Comparison of ENCODE assay signal across 9 cellular contexts in genomic region chr1:50976111-50976889, GRCh38. TPM values are rescaled to one million over a fixed set of nuclear protein-coding genes. Genes with fewer than 3 reads are reported as not detected.
A peak's percentile ranks its signal among the peaks of the same experiment; 100 is the strongest.
DNase-seq lines count a peak whose midpoint lies in the region; ATAC-seq, FAIRE-seq and TF ChIP-seq lines count a peak whose summit lies in the region.
"Had no signal": no experiment of that assay in that cellular context is flagged by ENCODE, and none has a peak within 500 bp of the region (broad histone marks: within the 10 kb centered on the region; RNA-seq: fewer than 3 reads in every experiment).

No MANE protein-coding gene starts in this region.

- no TSS peak for BruUV-seq in HepG2 (replicated peaks; lab: Mats Ljungman, UMichigan)

- H3K4me2 ChIP-seq in HepG2 (ENCODE audit: low read depth, low read length): peak overlapping the region; percentile 81

- H3K27ac ChIP-seq in HepG2 (ENCODE audit: extremely low read length, insufficient read depth, low read length) (peak overlapping the region; percentile 93), upper lobe of left lung (peak overlapping the region; percentile 82 to 91 (median 88))

- TF ChIP-seq POLR2A in HepG2 (IDR thresholded peaks at IDR 0.05; ENCODE audit: insufficient read depth in 1 of 2, low read depth in 2 of 2, low read length in 2 of 2) (no peak), upper lobe of left lung (IDR thresholded peaks at IDR 0.05) (no peak)

- H2AFZ ChIP-seq in HepG2 (ENCODE audit: low read length): peak overlapping the region; percentile 43

- H4K20me1 ChIP-seq in HepG2 (ENCODE audit: insufficient read depth, low read length): no peaks in the 10 kb centered on the region

- no peak for FAIRE-seq in HepG2 (lab: Jason Lieb, UNC)

- peaks cover 0 to 4% of the 10 kb centered on the region in 2 experiments; a peak in 2 of 5 replicates for H3K36me3 ChIP-seq in HepG2 (replicated peaks in 1 of 2; ENCODE audit: control insufficient read depth in 1 of 2, insufficient read depth in 2 of 2, low read length in 2 of 2)
- no peaks in the 10 kb centered on the region for H3K36me3 ChIP-seq in upper lobe of left lung

- 30% methylated on average over 19 of the region's 19 CpGs for WGBS in HepG2 (ENCODE audit: low lambda C conversion rate)
- WGBS in upper lobe of left lung, 2 donors: 42 to 50% methylated on average over 19 of the region's 19 CpGs

- peak; percentile 4 for ATAC-seq in GM19467 (IDR thresholded peaks at IDR 0.05; ENCODE audit: unreplicated experiment)
- peak; percentile 5 for ATAC-seq in activated naive CD8-positive, alpha-beta T cell treated with anti-CD3 and anti-CD28 coated beads, Interleukin-2, amount 10 ng/mL, durations not matched to agents 7 days and 5 days (ENCODE audit: low read depth)
- ATAC-seq in HepG2: peak; percentile 25
- no peak for ATAC-seq in upper lobe of left lung (ENCODE audit: low FRiP score in 2 of 2)
- no peak for ATAC-seq in GM18873 (IDR thresholded peaks at IDR 0.05; ENCODE audit: low FRiP score, unreplicated experiment)
- ATAC-seq: HCT116 had no signal

- H3K27ac Mint-ChIP-seq in activated naive CD8-positive, alpha-beta T cell treated with anti-CD3 and anti-CD28 coated beads, Interleukin-2, amount 10 ng/mL, durations not matched to agents 7 days and 5 days: peak overlapping the region; percentile 82

- POLR2A ChIA-PET in activated naive CD8-positive, alpha-beta T cell treated with anti-CD3 and anti-CD28 coated beads, Interleukin-2, amount 10 ng/mL, durations not matched to agents 7 days and 5 days (lab: Charles Lee): interaction anchor here (1.3 to 3.7 kb wide), 3 partner anchors 7 to 31 kb away, joined by 3 to 108 read pairs (median 45); partner anchors contain the start of genes CDKN2C and FAF1
- POLR2A ChIA-PET in HepG2 (lab: Yijun Ruan, JAX): interaction anchor here (2.7 to 3.4 kb wide), 2 partner anchors 7 to 16 kb away, joined by 20 to 37 read pairs; partner anchors contain the start of genes CDKN2C and FAF1

- CTCF ChIA-PET in HepG2 (lab: Yijun Ruan, JAX; ENCODE audit: low intra/inter-chr PET ratio, low total read pairs): no interaction called here

- intact Hi-C loops in HepG2 (cut with micrococcal nuclease; ENCODE audit: unreplicated experiment): no loop called here

- in situ Hi-C loops in HepG2 (cut with HindIII; ENCODE audit: extremely low pct_ligation_motif_present, low pct_unique_long_range_greater_than_20kb): loop anchor here (5.0 to 10.0 kb wide), 2 partner anchors 59 to 199 kb away; no protein-coding TSS in a partner anchor

- TF ChIP-seq CTCF in HepG2 (CRISPR knock-in tag; IDR thresholded peaks at IDR 0.05) (no peak), upper lobe of left lung (IDR thresholded peaks at IDR 0.05) (no peak)

- TF ChIP-seq EP300 in HepG2 (IDR thresholded peaks at IDR 0.05; ENCODE audit: low read depth in 2 of 2, low read length in 2 of 2) (no peak), HepG2 (CRISPR knock-in tag; IDR thresholded peaks at IDR 0.05; ENCODE audit: borderline replicate concordance) (no peak), upper lobe of left lung (IDR thresholded peaks at IDR 0.05) (no peak)

- H3K9ac ChIP-seq in HepG2 (ENCODE audit: insufficient read depth, low read depth, low read length): peak overlapping the region; percentile 90

- DNase-seq in Ammon's horn (ENCODE audit: low spot score) (peak; percentile 41), NCI-H187 treated with DMSO at 0.1 percent for 48 hours (lab: John Stamatoyannopoulos, UW) (peak; percentile 80), HepG2 (ENCODE audit: low spot score) (no peak), upper lobe of left lung (no peak), MV-4-11 (lab: John Stamatoyannopoulos, UW) (no peak)
- DNase-seq in activated naive CD8-positive, alpha-beta T cell treated with anti-CD3 and anti-CD28 coated beads, Interleukin-2, amount 10 ng/mL, durations not matched to agents 7 days and 5 days: no peak

- no peak for TF ChIP-seq RAD21 in HepG2 (CRISPR knock-in tag; IDR thresholded peaks at IDR 0.05)

- H3K9me3 Mint-ChIP-seq in activated naive CD8-positive, alpha-beta T cell treated with anti-CD3 and anti-CD28 coated beads, Interleukin-2, amount 10 ng/mL, durations not matched to agents 7 days and 5 days: no peaks in the 10 kb centered on the region

- H3K36me3 Mint-ChIP-seq in activated naive CD8-positive, alpha-beta T cell treated with anti-CD3 and anti-CD28 coated beads, Interleukin-2, amount 10 ng/mL, durations not matched to agents 7 days and 5 days: peaks cover 24% of the 10 kb centered on the region

- H3K27me3 Mint-ChIP-seq in activated naive CD8-positive, alpha-beta T cell treated with anti-CD3 and anti-CD28 coated beads, Interleukin-2, amount 10 ng/mL, durations not matched to agents 7 days and 5 days: peaks cover 24% of the 10 kb centered on the region

- H3K4me3 ChIP-seq in HepG2 (replicated peaks in 1 of 3; ENCODE audit: insufficient read depth in 1 of 3, low read depth in 2 of 3, low read length in 3 of 3): peak overlapping the region; percentile 89 to 95 (median 93)
- peak overlapping the region in 3 of 4 donors; percentile 57 to 86 (median 77) for H3K4me3 ChIP-seq in upper lobe of left lung

- H3K9me3 ChIP-seq in HepG2 (ENCODE audit: low read length) (no peaks in the 10 kb centered on the region), upper lobe of left lung (no peaks in the 10 kb centered on the region)

- H3K27me3 ChIP-seq in HepG2 (ENCODE audit: control insufficient read depth in 1 of 2, insufficient read depth in 2 of 2, low read length in 2 of 2): no peaks in the 10 kb centered on the region; a peak in 1 of 5 replicates
- H3K27me3 ChIP-seq in upper lobe of left lung: no peaks in the 10 kb centered on the region

- H3K4me1 ChIP-seq in HepG2 (ENCODE audit: insufficient read depth, low read length) (peaks cover 35% of the 10 kb centered on the region), upper lobe of left lung (peaks cover 2 to 20% (median 5%) of the 10 kb centered on the region in 4 donors)

- H3K4me3 Mint-ChIP-seq in activated naive CD8-positive, alpha-beta T cell treated with anti-CD3 and anti-CD28 coated beads, Interleukin-2, amount 10 ng/mL, durations not matched to agents 7 days and 5 days: peak overlapping the region; percentile 85

- H3K79me2 ChIP-seq in HepG2 (ENCODE audit: insufficient read depth, low read length): peaks cover 32% of the 10 kb centered on the region

- peaks cover 28% of the 10 kb centered on the region for H3K4me1 Mint-ChIP-seq in activated naive CD8-positive, alpha-beta T cell treated with anti-CD3 and anti-CD28 coated beads, Interleukin-2, amount 10 ng/mL, durations not matched to agents 7 days and 5 days

RNA-seq across cellular contexts. Expression of gene CDKN2C, which starts 6.3 kb away (rescaled TPM):
- total RNA-seq in activated naive CD8-positive, alpha-beta T cell treated with anti-CD3 and anti-CD28 coated beads, Interleukin-2, amount 10 ng/mL, durations not matched to agents 7 days and 5 days: 10 to 100 TPM; 52.5 to 62.9 TPM
- total RNA-seq in HepG2 (2016; rRNA removed; fragmentation: Illumina TruSeq; extraction: Trizol) (13.7 and 14.0 TPM in 2 replicates), upper lobe of left lung (10 to 100 TPM in 2 of 6 donors, 1 to 10 TPM in 4; 2.1 to 12.7 (median 8.2) TPM)
- total RNA-seq in HepG2 (2016; cell fraction: cytosol; rRNA removed; fragmentation: Illumina TruSeq; extraction: Trizol; ENCODE audit: low read depth): 4.5 and 4.8 TPM in 2 replicates
- total RNA-seq in HepG2 (2016; cell fraction: insoluble cytoplasmic fraction; rRNA removed; fragmentation: Illumina TruSeq; extraction: Trizol): 12.6 and 14.5 TPM in 2 replicates
- 8.9 and 9.6 TPM in 2 replicates for total RNA-seq in HepG2 (2016; cell fraction: membrane; rRNA removed; fragmentation: Illumina TruSeq; extraction: Trizol)
- total RNA-seq in HepG2 (2016; cell fraction: nucleus; rRNA removed; fragmentation: Illumina TruSeq; extraction: Trizol): 8.9 and 10.3 TPM in 2 replicates
- polyA plus RNA-seq in HepG2 (2011; rRNA removed): 5.1 and 7.8 TPM in 2 replicates
- polyA plus RNA-seq in HepG2 (2011; cell fraction: cytosol; rRNA removed): 7.3 and 7.5 TPM in 2 replicates
- 2.3 and 4.0 TPM in 2 replicates for polyA plus RNA-seq in HepG2 (2011; cell fraction: nucleus; rRNA removed)
- 4.7 and 10.1 TPM in 2 replicates for polyA plus RNA-seq in HepG2 (2012)
- polyA plus RNA-seq in HepG2 (2016; cell fraction: cytosol; fragmentation: Illumina TruSeq; extraction: Trizol; ENCODE audit: low read depth): 3.9 and 4.1 TPM in 2 replicates
- polyA plus RNA-seq in HepG2 (2016; cell fraction: insoluble cytoplasmic fraction; fragmentation: Illumina TruSeq; extraction: Trizol; ENCODE audit: low read depth): 21.4 and 22.7 TPM in 2 replicates
- 9.0 and 9.1 TPM in 2 replicates for polyA plus RNA-seq in HepG2 (2016; cell fraction: membrane; fragmentation: Illumina TruSeq; extraction: Trizol; ENCODE audit: low read depth)
- 13.7 and 14.7 TPM in 2 replicates for polyA plus RNA-seq in HepG2 (2016; cell fraction: nucleus; fragmentation: Illumina TruSeq; extraction: Trizol; ENCODE audit: insufficient read depth, low read depth)
- 5.8 and 52.1 TPM in 2 replicates for polyA minus RNA-seq in HepG2 (2011; rRNA and poly(A)+ RNA removed; ENCODE audit: low replicate concordance)
- 4.9 and 5.0 TPM in 2 replicates for polyA minus RNA-seq in HepG2 (2011; cell fraction: cytosol; rRNA and poly(A)+ RNA removed)
- 3.1 and 7.9 TPM in 2 replicates for polyA minus RNA-seq in HepG2 (2011; cell fraction: nucleus; rRNA and poly(A)+ RNA removed)

RNA-seq across cellular contexts. Expression of gene FAF1, which starts 16.2 kb away (rescaled TPM):
- total RNA-seq in activated naive CD8-positive, alpha-beta T cell treated with anti-CD3 and anti-CD28 coated beads, Interleukin-2, amount 10 ng/mL, durations not matched to agents 7 days and 5 days: 10 to 100 TPM; 70.3 to 75.2 TPM
- 63.3 and 82.8 TPM in 2 replicates for total RNA-seq in HepG2 (2016; rRNA removed; fragmentation: Illumina TruSeq; extraction: Trizol)
- 40.5 and 48.6 TPM in 2 replicates for total RNA-seq in HepG2 (2016; cell fraction: cytosol; rRNA removed; fragmentation: Illumina TruSeq; extraction: Trizol; ENCODE audit: low read depth)
- total RNA-seq in HepG2 (2016; cell fraction: insoluble cytoplasmic fraction; rRNA removed; fragmentation: Illumina TruSeq; extraction: Trizol): 63.0 and 76.3 TPM in 2 replicates
- total RNA-seq in HepG2 (2016; cell fraction: membrane; rRNA removed; fragmentation: Illumina TruSeq; extraction: Trizol): 58.2 and 67.7 TPM in 2 replicates
- total RNA-seq in HepG2 (2016; cell fraction: nucleus; rRNA removed; fragmentation: Illumina TruSeq; extraction: Trizol): 57.2 and 61.7 TPM in 2 replicates
- polyA plus RNA-seq in HepG2 (2011; rRNA removed): 15.6 and 19.4 TPM in 2 replicates
- 8.4 and 15.7 TPM in 2 replicates for polyA plus RNA-seq in HepG2 (2011; cell fraction: cytosol; rRNA removed)
- polyA plus RNA-seq in HepG2 (2011; cell fraction: nucleus; rRNA removed): 5.8 and 7.7 TPM in 2 replicates
- 38.8 and 46.7 TPM in 2 replicates for polyA plus RNA-seq in HepG2 (2012)
- 21.2 and 29.2 TPM in 2 replicates for polyA plus RNA-seq in HepG2 (2016; cell fraction: cytosol; fragmentation: Illumina TruSeq; extraction: Trizol; ENCODE audit: low read depth)
- 72.2 and 73.8 TPM in 2 replicates for polyA plus RNA-seq in HepG2 (2016; cell fraction: insoluble cytoplasmic fraction; fragmentation: Illumina TruSeq; extraction: Trizol; ENCODE audit: low read depth)
- 36.3 and 46.3 TPM in 2 replicates for polyA plus RNA-seq in HepG2 (2016; cell fraction: membrane; fragmentation: Illumina TruSeq; extraction: Trizol; ENCODE audit: low read depth)
- polyA plus RNA-seq in HepG2 (2016; cell fraction: nucleus; fragmentation: Illumina TruSeq; extraction: Trizol; ENCODE audit: insufficient read depth, low read depth): 32.7 and 33.6 TPM in 2 replicates
- 14.1 and 57.5 TPM in 2 replicates for polyA minus RNA-seq in HepG2 (2011; rRNA and poly(A)+ RNA removed; ENCODE audit: low replicate concordance)
- 29.2 and 31.0 TPM in 2 replicates for polyA minus RNA-seq in HepG2 (2011; cell fraction: cytosol; rRNA and poly(A)+ RNA removed)
- 53.7 and 80.9 TPM in 2 replicates for polyA minus RNA-seq in HepG2 (2011; cell fraction: nucleus; rRNA and poly(A)+ RNA removed)
- total RNA-seq in upper lobe of left lung: 10 to 100 TPM; 30.2 to 52.3 (median 35.0) TPM

Comparison
In these comparisons a context has a peak if more than half of its experiments do, and no peak if none do; other contexts are left out.
1. DNase-seq: peak in Ammon's horn (single experiment) and NCI-H187 treated with DMSO at 0.1 percent for 48 hours (single experiment); none in activated naive CD8-positive, alpha-beta T cell treated with anti-CD3 and anti-CD28 coated beads, Interleukin-2, amount 10 ng/mL, durations not matched to agents 7 days and 5 days (single experiment), HepG2 (single experiment), upper lobe of left lung (0 of 2) and MV-4-11 (single experiment).
2. ATAC-seq: peak in GM19467 (single experiment), activated naive CD8-positive, alpha-beta T cell treated with anti-CD3 and anti-CD28 coated beads, Interleukin-2, amount 10 ng/mL, durations not matched to agents 7 days and 5 days (single experiment) and HepG2 (single experiment); none in upper lobe of left lung (0 of 2) and GM18873 (single experiment).